In genomic region chr5:88719434-88719833, GRCh38 we compare ENCODE assay signal across 13 cellular contexts.
DNase-seq lines count a peak whose midpoint lies in the region; ATAC-seq and FAIRE-seq lines count a peak whose summit lies in the region.
"Had no signal": no experiment of that assay in that cellular context is flagged by ENCODE, and none has a peak within 500 bp of the region (broad histone marks: within the 10 kb centered on the region; RNA-seq: fewer than 3 reads in every experiment).

No MANE protein-coding gene starts in this region.

- no peaks in the 10 kb centered on the region for H3K4me1 Mint-ChIP-seq in effector memory CD8-positive, alpha-beta T cell (ENCODE audit: low read depth in 2 of 2)

- H3K27me3 Mint-ChIP-seq in effector memory CD8-positive, alpha-beta T cell: peaks cover 33 to 38% of the 10 kb centered on the region in 2 donors

- ATAC-seq in effector memory CD8-positive, alpha-beta T cell (replicated peaks): no peak
- no peak for ATAC-seq in Right ventricle myocardium inferior

- peak; percentile 58 for DNase-seq in LoVo (ENCODE audit: low spot score)
- DNase-seq in NCI-H524 (lab: John Stamatoyannopoulos, UW): peak; percentile 61 to 82
- peak; percentile 39 for DNase-seq in superior temporal gyrus (ENCODE audit: extremely low spot score)
- no peak for DNase-seq in effector memory CD8-positive, alpha-beta T cell
- DNase-seq in Right ventricle myocardium inferior (ENCODE audit: missing footprints): no peak
- no peak for DNase-seq in hypothalamus (lab: John Stamatoyannopoulos, UW)
- DNase-seq: ACHN; C1 segment of cervical spinal cord; Calu3; CD4-positive, alpha-beta T cell; GOT3; H9 had no signal

- peak; percentile 28 for FAIRE-seq in colon (lab: Jason Lieb, UNC)

- H3K4me3 Mint-ChIP-seq in effector memory CD8-positive, alpha-beta T cell: no peak overlapping the region
- H3K4me3 Mint-ChIP-seq: CD4-positive, alpha-beta T cell; H9 had no signal

- H3K36me3 Mint-ChIP-seq in effector memory CD8-positive, alpha-beta T cell (ENCODE audit: insufficient read depth): no peaks in the 10 kb centered on the region

- no peak overlapping the region for H3K27ac Mint-ChIP-seq in effector memory CD8-positive, alpha-beta T cell
- H3K27ac Mint-ChIP-seq: CD4-positive, alpha-beta T cell; H9 had no signal

- H3K9me3 Mint-ChIP-seq in effector memory CD8-positive, alpha-beta T cell: no peaks in the 10 kb centered on the region
- H3K9me3 Mint-ChIP-seq: CD4-positive, alpha-beta T cell; H9 had no signal

- intact Hi-C loops in Right ventricle myocardium inferior (cut with DNase I): no loop called here

Comparison
In these comparisons a context has a peak if more than half of its experiments do, and no peak if none do; other contexts are left out.
1. DNase-seq: peak in LoVo (single experiment), NCI-H524 (2 of 2) and superior temporal gyrus (single experiment); none in effector memory CD8-positive, alpha-beta T cell (0 of 3), Right ventricle myocardium inferior (single experiment) and hypothalamus (0 of 51).